In genomic region chr3:15974647-15975046, GRCh38 we compare ENCODE assay signal across 13 cellular contexts.
DNase-seq lines count a peak whose midpoint lies in the region; FAIRE-seq and TF ChIP-seq lines count a peak whose summit lies in the region.
"Had no signal": no experiment of that assay in that cellular context is flagged by ENCODE, and none has a peak within 500 bp of the region (broad histone marks: within the 10 kb centered on the region; RNA-seq: fewer than 3 reads in every experiment).

No MANE protein-coding gene starts in this region.

- peaks cover 8% of the 10 kb centered on the region for H3K9me3 Mint-ChIP-seq in neural crest cell
- no peaks in the 10 kb centered on the region for H3K9me3 Mint-ChIP-seq in CD8-positive, alpha-beta memory T cell
- H3K9me3 Mint-ChIP-seq: activated naive CD8-positive, alpha-beta T cell treated with anti-CD3 and anti-CD28 coated beads, Interleukin-2, amount 10 ng/mL, durations not matched to agents 7 days and 5 days had no signal

- no peak overlapping the region for H3K27ac Mint-ChIP-seq in neural crest cell (ENCODE audit: unreplicated experiment)
- H3K27ac Mint-ChIP-seq in CD8-positive, alpha-beta memory T cell = no peak overlapping the region
- H3K27ac Mint-ChIP-seq: activated naive CD8-positive, alpha-beta T cell treated with anti-CD3 and anti-CD28 coated beads, Interleukin-2, amount 10 ng/mL, durations not matched to agents 7 days and 5 days had no signal

- no peaks in the 10 kb centered on the region for H3K4me1 Mint-ChIP-seq in neural crest cell
- no peaks in the 10 kb centered on the region for H3K4me1 Mint-ChIP-seq in CD8-positive, alpha-beta memory T cell

- CTCF ChIA-PET in CD8-positive, alpha-beta memory T cell (lab: Charles Lee) = no interaction called here

- no peaks in the 10 kb centered on the region for H3K9me3 ChIP-seq in MM.1S (replicated peaks; ENCODE audit: insufficient read depth, low read length)
- no peaks in the 10 kb centered on the region for H3K9me3 ChIP-seq in CD8-positive, alpha-beta memory T cell (ENCODE audit: low read length)
- H3K9me3 ChIP-seq: thyroid gland had no signal

- H4K20me1 ChIP-seq in MM.1S (ENCODE audit: insufficient read depth, low read length) = no peaks in the 10 kb centered on the region

- H3K9ac ChIP-seq in MM.1S (ENCODE audit: low read length) = no peak overlapping the region

- no peaks in the 10 kb centered on the region for H3K79me2 ChIP-seq in MM.1S (ENCODE audit: low read length)

- H3K4me3 ChIP-seq in MM.1S (ENCODE audit: low read length) (no peak overlapping the region), astrocyte of the spinal cord (ENCODE audit: low read depth, low read length) (no peak overlapping the region)
- no peak overlapping the region for H3K4me3 ChIP-seq in CD8-positive, alpha-beta memory T cell (ENCODE audit: low read length)
- H3K4me3 ChIP-seq: MG63, thyroid gland had no signal

- no peaks in the 10 kb centered on the region for H3K27me3 ChIP-seq in MM.1S (replicated peaks; ENCODE audit: insufficient read depth, low read length)
- no peaks in the 10 kb centered on the region for H3K27me3 ChIP-seq in CD8-positive, alpha-beta memory T cell (ENCODE audit: insufficient read depth, low read length, poor library complexity, severe bottlenecking)
- H3K27me3 ChIP-seq: MG63, thyroid gland had no signal

- peaks cover 2% of the 10 kb centered on the region for H3K36me3 Mint-ChIP-seq in neural crest cell (ENCODE audit: low read depth)
- H3K36me3 Mint-ChIP-seq in CD8-positive, alpha-beta memory T cell = no peaks in the 10 kb centered on the region
- H3K36me3 Mint-ChIP-seq: activated naive CD8-positive, alpha-beta T cell treated with anti-CD3 and anti-CD28 coated beads, Interleukin-2, amount 10 ng/mL, durations not matched to agents 7 days and 5 days had no signal

- no peak for FAIRE-seq in HTR-8/SVneo (lab: Jason Lieb, UNC)
- FAIRE-seq: endometrium had no signal

- no peak overlapping the region for H2AFZ ChIP-seq in MM.1S (ENCODE audit: low read length)

- POLR2A ChIA-PET in CD8-positive, alpha-beta memory T cell (lab: Charles Lee) = no interaction called here

- in situ Hi-C loops in astrocyte of the spinal cord (cut with HindIII; ENCODE audit: low sequenced_read_pairs) = no loop called here

- H3K27me3 Mint-ChIP-seq in neural crest cell (ENCODE audit: low read depth) = no peaks in the 10 kb centered on the region
- H3K27me3 Mint-ChIP-seq in CD8-positive, alpha-beta memory T cell = peaks cover 5 to 6% of the 10 kb centered on the region in 2 donors

- no peaks in the 10 kb centered on the region for H3F3A ChIP-seq in MM.1S (ENCODE audit: insufficient read depth, low read length)

- no peak overlapping the region for H3K27ac ChIP-seq in MM.1S (ENCODE audit: low read length)
- no peak overlapping the region for H3K27ac ChIP-seq in CD8-positive, alpha-beta memory T cell (ENCODE audit: low read depth, low read length)
- H3K27ac ChIP-seq: thyroid gland had no signal

- H3K4me3 Mint-ChIP-seq in neural crest cell = no peak overlapping the region
- no peak overlapping the region for H3K4me3 Mint-ChIP-seq in CD8-positive, alpha-beta memory T cell
- H3K4me3 Mint-ChIP-seq: activated naive CD8-positive, alpha-beta T cell treated with anti-CD3 and anti-CD28 coated beads, Interleukin-2, amount 10 ng/mL, durations not matched to agents 7 days and 5 days had no signal

- H3K4me2 ChIP-seq in MM.1S (ENCODE audit: low read depth, low read length) = no peak overlapping the region

- H3K9me2 ChIP-seq in MM.1S (replicated peaks; ENCODE audit: insufficient read depth, low read length) = no peaks in the 10 kb centered on the region

- peak; percentile 30 for DNase-seq in SIG-M5 treated with dmso at 0.1 percent for 504 hours (lab: John Stamatoyannopoulos, UW; ENCODE audit: unreplicated experiment)
- no peak for DNase-seq in SIG-M5 (lab: John Stamatoyannopoulos, UW)
- DNase-seq in MM.1S = no peak
- DNase-seq in astrocyte of the spinal cord (ENCODE audit: low read depth, low spot score) = no peak
- no peak for DNase-seq in neural crest cell (ENCODE audit: low read depth, low spot score)
- no peak for DNase-seq in middle frontal gyrus (ENCODE audit: extremely low spot score, low spot score)
- no peak for DNase-seq in CD8-positive, alpha-beta memory T cell
- DNase-seq in HTR-8/SVneo (ENCODE audit: insufficient read length, low spot score) = no peak
- DNase-seq: activated naive CD8-positive, alpha-beta T cell treated with anti-CD3 and anti-CD28 coated beads, Interleukin-2, amount 10 ng/mL, durations not matched to agents 7 days and 5 days; MG63; NK-92 treated with Interleukin-12 subunit alpha and Interleukin-12 subunit beta, amount 100 ng/mL, for 24 hours; thyroid gland had no signal

- TF ChIP-seq CTCF in MM.1S (IDR thresholded peaks at IDR 0.05; ENCODE audit: low read length) (peak; percentile 23), astrocyte of the spinal cord (IDR thresholded peaks at IDR 0.05; ENCODE audit: low read depth, low read length) (peak; percentile 28), neural crest cell (conservative IDR thresholded peaks at IDR 0.05) (peak; percentile 24)

- H3K4me1 ChIP-seq in MM.1S (ENCODE audit: low read length) = no peaks in the 10 kb centered on the region
- H3K4me1 ChIP-seq in CD8-positive, alpha-beta memory T cell (ENCODE audit: insufficient read depth, low read length) = no peaks in the 10 kb centered on the region

- no peaks in the 10 kb centered on the region for H3K36me3 ChIP-seq in MM.1S (replicated peaks; ENCODE audit: insufficient read depth, low read length)
- H3K36me3 ChIP-seq in CD8-positive, alpha-beta memory T cell (ENCODE audit: insufficient read depth, low read length) = no peaks in the 10 kb centered on the region
- H3K36me3 ChIP-seq: MG63, thyroid gland had no signal
